23 cellular contexts compared by ENCODE assay signal in genomic region chr9:121816449-121816817, GRCh38.
"Had no signal": no experiment of that assay in that cellular context is flagged by ENCODE, and none has a peak within 500 bp of the region (broad histone marks: within the 10 kb centered on the region; RNA-seq: fewer than 3 reads in every experiment).

No MANE protein-coding gene starts in this region.

- H3K4me1 ChIP-seq: lower lobe of right lung, right atrium auricular region had no signal

- H3K9me3 Mint-ChIP-seq: naive B cell, nephron had no signal

- H3K4me3 Mint-ChIP-seq: nephron had no signal

- H3K27me3 ChIP-seq: foreskin keratinocyte, hepatocyte, right atrium auricular region, stomach, transverse colon had no signal

- H3K9me3 ChIP-seq: left ventricle myocardium inferior, lower lobe of right lung, neutrophil, right atrium auricular region, stomach, thoracic aorta, transverse colon had no signal

- H3K4me2 ChIP-seq: hepatocyte had no signal

- DNase-seq: dermis blood vessel endothelial cell; erythroblast; foreskin keratinocyte; kidney; left cardiac atrium; left ventricle myocardium inferior; lower lobe of right lung; mesenchymal stem cell; naive B cell; posterior cingulate gyrus; small intestine; stimulated activated CD4-positive, alpha-beta T cell treated with anti-CD3 and anti-CD28 coated beads, Interleukin-12 subunit alpha, Interleukin-12 subunit beta, amount 100 ng/mL, for 4 hours; stimulated activated naive CD4-positive, alpha-beta T cell; stomach; substantia nigra; transverse colon had no signal

- H3K79me2 ChIP-seq: hepatocyte had no signal

- H3K36me3 Mint-ChIP-seq: naive B cell had no signal

- H3K36me3 ChIP-seq: left ventricle myocardium inferior, lower lobe of right lung, neutrophil, right atrium auricular region, stomach, thoracic aorta, transverse colon had no signal

- H3K4me3 ChIP-seq: hepatocyte, left ventricle myocardium inferior, lower lobe of right lung, right atrium auricular region, stomach, thoracic aorta, transverse colon had no signal

- H2AFZ ChIP-seq: hepatocyte had no signal

- FAIRE-seq: colon, endothelial cell of umbilical vein, kidney, small intestine had no signal

- H3K27ac ChIP-seq: foreskin keratinocyte, hepatocyte, left ventricle myocardium inferior, lower lobe of right lung, neutrophil, right atrium auricular region, stomach, thoracic aorta, transverse colon had no signal

- ATAC-seq: foreskin keratinocyte, left cardiac atrium, lower lobe of right lung had no signal
